Comparison of ENCODE assay signal across 5 cellular contexts in genomic region chr19:27362438-27362837, GRCh38.
DNase-seq lines count a peak whose midpoint lies in the region; TF ChIP-seq lines count a peak whose summit lies in the region.
"Not testable (repeated sequence)": the region's sequence is repeated elsewhere in the genome, so short reads cannot be mapped to it uniquely, and the experiment has no call there.

No MANE protein-coding gene starts in this region.

- H3K36me3 Mint-ChIP-seq in endodermal cell (ENCODE audit: low read depth) = peaks cover 20% of the 10 kb centered on the region

- H3K27me3 ChIP-seq in HUES48 (ENCODE audit: control insufficient read depth, insufficient read depth, low read length); HUES64 (ENCODE audit: insufficient read depth, low read length); adipocyte (replicated peaks; ENCODE audit: control insufficient read depth, insufficient read depth, low read length); endodermal cell (ENCODE audit: control insufficient read depth, insufficient read depth, low read length, poor library complexity, severe bottlenecking): not testable (repeated sequence)

- H3K27ac ChIP-seq in HEK293 (ENCODE audit: extremely low read depth, low read depth, low read length); HUES48 (ENCODE audit: low read depth, low read length); HUES64 (ENCODE audit: low read depth, low read length); endodermal cell (ENCODE audit: low read depth, low read length): not testable (repeated sequence)

- not testable (repeated sequence) for DNase-seq in adipocyte (ENCODE audit: low read depth); endodermal cell

- H3K27ac Mint-ChIP-seq in endodermal cell = not testable (repeated sequence)

- H3K9me3 Mint-ChIP-seq in endodermal cell = peaks cover 99% of the 10 kb centered on the region

- H3K36me3 ChIP-seq in HEK293 (ENCODE audit: control insufficient read depth in 2 of 2, insufficient read depth in 1 of 2, low read length in 2 of 2); HUES48 (ENCODE audit: control insufficient read depth, insufficient read depth, low read length); HUES64 (ENCODE audit: insufficient read depth, low read length); adipocyte (ENCODE audit: control insufficient read depth, insufficient read depth, low read length, severe bottlenecking); endodermal cell (ENCODE audit: control insufficient read depth, insufficient read depth, low read length): not testable (repeated sequence)

- 66% methylated on average over 5 of the region's 5 CpGs for WGBS in HUES64
- WGBS in endodermal cell (ENCODE audit: insufficient coverage in 1 of 2, insufficient read length in 1 of 2), 2 experiments = 40 to 60% methylated on average over 5 of the region's 5 CpGs

- not testable (repeated sequence) for H3K4me1 Mint-ChIP-seq in endodermal cell

- not testable (repeated sequence) for H3K4me1 ChIP-seq in HEK293 (ENCODE audit: control insufficient read depth, insufficient read depth, low read length); HUES48 (ENCODE audit: control insufficient read depth, insufficient read depth, low read length); HUES64 (ENCODE audit: insufficient read depth, low read length); adipocyte (ENCODE audit: control insufficient read depth, insufficient read depth, low read length); endodermal cell (ENCODE audit: control insufficient read depth, insufficient read depth, low read length)

- not testable (repeated sequence) for H3K9ac ChIP-seq in HUES48 (ENCODE audit: low read depth, low read length); HUES64 (ENCODE audit: low read depth, low read length); adipocyte (ENCODE audit: low read length); endodermal cell (ENCODE audit: extremely low read depth, low read length, poor library complexity, severe bottlenecking)

- CTCF ChIA-PET in HEK293 (lab: Yijun Ruan, JAX) = not testable (repeated sequence)

- not testable (repeated sequence) for H3K4me3 ChIP-seq in HEK293 (ENCODE audit: low read depth, low read length)
- H3K4me3 ChIP-seq in HUES48 (ENCODE audit: low read depth, low read length) (peak overlapping the region; percentile 9; the same call in 1 of the 2 replicates), HUES64 (ENCODE audit: low read length) (0 out of 2 replicates have a peak overlapping the region, but pooled peaks have one; percentile 6), adipocyte (ENCODE audit: low read length) (peak overlapping the region; percentile 11), endodermal cell (ENCODE audit: low read length) (peak overlapping the region; percentile 20)

- POLR2A ChIA-PET in HEK293 (lab: Yijun Ruan, JAX) = not testable (repeated sequence)

- not testable (repeated sequence) for H3K4me3 Mint-ChIP-seq in endodermal cell

- H3K9me3 ChIP-seq in HEK293 (ENCODE audit: control insufficient read depth, insufficient read depth, low read depth, low read length) = not testable (repeated sequence)
- H3K9me3 ChIP-seq in HUES48 (ENCODE audit: control insufficient read depth, insufficient read depth, low read length) = peaks cover 100% of the 10 kb centered on the region
- peaks cover 100% of the 10 kb centered on the region for H3K9me3 ChIP-seq in HUES64 (ENCODE audit: insufficient read depth, low read depth, low read length)
- H3K9me3 ChIP-seq in adipocyte (ENCODE audit: control insufficient read depth, low read length) = peaks cover 86% of the 10 kb centered on the region
- peaks cover 97% of the 10 kb centered on the region for H3K9me3 ChIP-seq in endodermal cell (ENCODE audit: control insufficient read depth, low read length)

- not testable (repeated sequence) for TF ChIP-seq CTCF in HEK293 (tag by site-specific recombination; IDR thresholded peaks at IDR 0.05); endodermal cell (conservative IDR thresholded peaks at IDR 0.05)

- not testable (repeated sequence) for H3K27me3 Mint-ChIP-seq in endodermal cell (ENCODE audit: insufficient read depth)

TF ChIP-seq in HEK293, 187 proteins besides CTCF, POLR2A, EP300 and RAD21:
- TF ChIP-seq ZNF791 (tag by site-specific recombination; IDR thresholded peaks at IDR 0.05) = peak; percentile 86
- TF ChIP-seq SETDB1 (IDR thresholded peaks at IDR 0.05; ENCODE audit: insufficient read length, low read length) = peak; percentile 71
